In the genomic region with DNA sequence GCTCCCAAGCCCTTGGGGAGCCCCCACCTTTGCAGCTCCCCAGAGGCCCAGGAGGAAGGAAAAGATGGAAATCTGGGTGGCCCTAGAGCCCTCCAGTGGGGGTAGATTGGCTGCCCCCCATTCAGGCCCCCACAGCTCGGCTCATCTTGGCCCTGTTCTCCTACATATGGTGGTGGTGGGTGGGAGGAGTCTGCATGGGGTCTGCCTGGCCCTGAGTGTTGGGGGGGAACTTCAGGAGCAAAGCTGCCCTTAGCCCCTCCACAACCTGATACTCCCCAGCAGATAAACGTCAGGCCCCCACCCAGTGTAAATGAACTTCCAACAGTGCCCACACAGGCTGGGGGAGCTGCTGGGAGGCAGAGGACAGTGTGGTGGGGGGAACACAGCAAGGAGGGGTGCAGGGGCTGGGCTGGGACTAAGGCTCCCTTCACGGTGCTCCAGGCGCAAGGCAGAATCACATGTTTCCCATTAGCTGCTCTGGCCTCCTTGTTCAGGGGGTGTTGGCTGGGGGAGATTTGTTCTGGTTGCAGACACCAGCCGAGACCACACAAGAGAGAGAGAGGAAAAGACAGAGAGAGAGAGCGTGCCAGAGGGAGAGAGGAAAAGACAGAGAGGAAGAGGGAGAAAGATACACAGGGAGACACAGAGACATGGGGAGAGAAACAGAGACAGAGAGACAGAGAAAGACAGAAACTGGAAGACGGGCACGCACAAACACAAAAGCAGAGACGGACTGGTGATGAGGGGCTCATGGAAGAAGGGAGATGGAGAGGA, we compare ENCODE assay signal across 10 cellular contexts. TPM values are rescaled to one million over a fixed set of nuclear protein-coding genes. Genes with fewer than 3 reads are reported as not detected.
DNase-seq lines count a peak whose midpoint lies in the region; ATAC-seq and TF ChIP-seq lines count a peak whose summit lies in the region.
"Had no signal": no experiment of that assay in that cellular context is flagged by ENCODE, and none has a peak within 500 bp of the region (broad histone marks: within the 10 kb centered on the region; RNA-seq: fewer than 3 reads in every experiment).

No MANE protein-coding gene starts in this region.

- peak overlapping the region; percentile 91 for H3K27ac Mint-ChIP-seq in progenitor cell of endocrine pancreas

- no peak for ATAC-seq in left ventricle myocardium superior

- H4K20me1 ChIP-seq in BLaER1 treated with 17β-estradiol and CSF1 and Interleukin-3, amounts not matched to agents 10 nM and 100 nM, result peaks cover 89 to 97% (median 91%) of the 10 kb centered on the region in 11 experiments

- peaks cover 4 to 33% (median 11%) of the 10 kb centered on the region in 11 experiments; a peak in 13 of 22 replicates for H3K36me3 ChIP-seq in BLaER1 treated with 17β-estradiol and CSF1 and Interleukin-3, amounts not matched to agents 10 nM and 100 nM
- H3K36me3 ChIP-seq in adrenal gland (replicated peaks in 1 of 2), result peaks cover 0 to 12% of the 10 kb centered on the region in 2 donors

- peaks cover 65% of the 10 kb centered on the region for H3K4me1 Mint-ChIP-seq in progenitor cell of endocrine pancreas (ENCODE audit: low read depth)

- H3K9me3 ChIP-seq in BLaER1 treated with 17β-estradiol and CSF1 and Interleukin-3, amounts not matched to agents 10 nM and 100 nM (replicated peaks in 1 of 11), result no peaks in the 10 kb centered on the region
- H3K9me3 ChIP-seq in adrenal gland (replicated peaks in 1 of 3), result no peaks in the 10 kb centered on the region

- H3K27ac ChIP-seq in BLaER1 treated with 17β-estradiol and CSF1 and Interleukin-3, amounts not matched to agents 10 nM and 100 nM, result peak overlapping the region in 8 of 11 experiments; percentile 20 to 55 (median 46); a peak in 14 of 22 replicates
- H3K27ac ChIP-seq in adrenal gland, result peak overlapping the region in 4 of 5 donors; percentile 71 to 96 (median 86)

- no peak overlapping the region; a peak in 1 of 20 replicates for H3K4me3 ChIP-seq in BLaER1 treated with 17β-estradiol and CSF1 and Interleukin-3, amounts not matched to agents 10 nM and 100 nM
- no peak overlapping the region for H3K4me3 ChIP-seq in adrenal gland

- TF ChIP-seq CTCF in adrenal gland (IDR thresholded peaks at IDR 0.05) (no peak), progenitor cell of endocrine pancreas (IDR thresholded peaks at IDR 0.05; ENCODE audit: unreplicated experiment) (no peak)

- no peaks in the 10 kb centered on the region for H3K27me3 Mint-ChIP-seq in progenitor cell of endocrine pancreas

- intact Hi-C loops in adrenal gland (cut with DNase I), result no loop called here
- intact Hi-C loops in left ventricle myocardium superior (cut with micrococcal nuclease), result loop anchor here (5.0 kb wide), 1 partner anchor 41 kb away; a partner anchor contains a TSS

- peaks cover 84 to 100% (median 98%) of the 10 kb centered on the region in 10 experiments for H3K4me1 ChIP-seq in BLaER1 treated with 17β-estradiol and CSF1 and Interleukin-3, amounts not matched to agents 10 nM and 100 nM
- peaks cover 75 to 91% of the 10 kb centered on the region in 2 donors for H3K4me1 ChIP-seq in adrenal gland (replicated peaks in 1 of 2)

- WGBS in adrenal gland, 4 donors, result 29 to 42% (median 33%) methylated on average over 7 to 9 of the region's 9 CpGs

- H3K4me2 ChIP-seq in BLaER1 treated with 17β-estradiol and CSF1 and Interleukin-3, amounts not matched to agents 10 nM and 100 nM, result peak overlapping the region; percentile 77 to 97 (median 88)

- no peak for DNase-seq in adrenal gland
- peak; percentile 37 for DNase-seq in left ventricle myocardium superior
- DNase-seq in progenitor cell of endocrine pancreas (ENCODE audit: low spot score, unreplicated experiment), result no peak
- DNase-seq in NCI-H2171 (lab: John Stamatoyannopoulos, UW), result no peak
- DNase-seq in AML-193 (lab: John Stamatoyannopoulos, UW), result no peak
- no peak for DNase-seq in NCI-H510A treated with DMSO at 0.1 percent for 48 hours (lab: John Stamatoyannopoulos, UW)
- DNase-seq in DMS 273 (lab: John Stamatoyannopoulos, UW; ENCODE audit: unreplicated experiment), result no peak
- DNase-seq: activated CD4-positive, alpha-beta T cell treated with anti-CD3 and anti-CD28 coated beads, Interleukin-2, amount 50 U/mL, for 4 hours; COR-L47 had no signal

- H3K4me3 Mint-ChIP-seq in progenitor cell of endocrine pancreas (ENCODE audit: low read depth), result no peak overlapping the region

- no peaks in the 10 kb centered on the region for H3K36me3 Mint-ChIP-seq in progenitor cell of endocrine pancreas (ENCODE audit: insufficient read depth)

- no peaks in the 10 kb centered on the region for H3K9me3 Mint-ChIP-seq in progenitor cell of endocrine pancreas (ENCODE audit: low read depth)

- TF ChIP-seq POLR2A in adrenal gland (IDR thresholded peaks at IDR 0.05), result no peak

- H3K9ac ChIP-seq in BLaER1 treated with 17β-estradiol and CSF1 and Interleukin-3, amounts not matched to agents 10 nM and 100 nM, result peak overlapping the region; percentile 21 to 60 (median 47); a peak in 19 of 22 replicates

- H3K27me3 ChIP-seq in BLaER1 treated with 17β-estradiol and CSF1 and Interleukin-3, amounts not matched to agents 10 nM and 100 nM, result no peaks in the 10 kb centered on the region
- no peaks in the 10 kb centered on the region for H3K27me3 ChIP-seq in adrenal gland

RNA-seq across cellular contexts. Expression of a gene that starts 42.6 kb away (rescaled TPM):
- total RNA-seq in adrenal gland (100 to 1,000 TPM in 1 of 8 donors, 10 to 100 TPM in 7; 43.9 to 111 (median 71.8) TPM), left ventricle myocardium superior (42.8 TPM), progenitor cell of endocrine pancreas (53.3 and 56.3 TPM in 2 replicates)
- polyA plus RNA-seq in adrenal gland, result 10 to 100 TPM; 10.4 to 98.5 (median 27.0) TPM
